ENCODE assay signal across 7 cellular contexts in the genomic region with DNA sequence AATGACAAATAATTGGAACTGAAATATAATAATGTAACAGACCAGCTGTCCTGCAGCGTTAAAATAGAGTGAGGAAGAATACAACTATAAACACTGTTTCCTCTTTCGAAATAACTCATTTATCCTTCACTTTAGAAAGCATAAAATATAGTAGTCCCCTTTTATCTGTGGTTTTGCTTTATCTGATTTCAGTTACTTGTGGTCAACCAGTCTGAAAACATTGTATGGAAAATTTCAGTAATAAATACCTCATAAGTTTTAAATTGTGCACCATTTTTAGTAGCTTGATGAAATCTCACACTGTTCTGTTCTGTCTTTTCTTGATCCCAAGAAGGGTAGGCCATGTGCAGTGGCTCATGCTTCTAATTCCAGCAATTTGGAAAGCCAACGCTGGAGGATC.
DNase-seq lines count a peak whose midpoint lies in the region; ATAC-seq lines count a peak whose summit lies in the region.

No MANE protein-coding gene starts in this region.

- H3K4me1 Mint-ChIP-seq in stimulated activated naive B cell treated with anti-CD40 and anti-IgM and Interleukin-4, amounts not matched to agents 10 μg/mL and 1 μg/mL and 100 μg/mL, for 72 hours, result peaks cover 8 to 15% of the 10 kb centered on the region in 2 donors

- peak; percentile 96 for ATAC-seq in GM19395 (IDR thresholded peaks at IDR 0.05; ENCODE audit: unreplicated experiment)
- ATAC-seq in HG03064 (IDR thresholded peaks at IDR 0.05; ENCODE audit: low read depth, unreplicated experiment), result peak; percentile 66
- peak; percentile 97 to 98 for ATAC-seq in stimulated activated naive B cell treated with anti-CD40 and anti-IgM and Interleukin-4, amounts not matched to agents 10 μg/mL and 1 μg/mL and 100 μg/mL, for 72 hours (replicated peaks)
- ATAC-seq in GM18873 (IDR thresholded peaks at IDR 0.05; ENCODE audit: low FRiP score, unreplicated experiment), result no peak

- H3K27me3 Mint-ChIP-seq in stimulated activated naive B cell treated with anti-CD40 and anti-IgM and Interleukin-4, amounts not matched to agents 10 μg/mL and 1 μg/mL and 100 μg/mL, for 72 hours, result no peaks in the 10 kb centered on the region

- intact Hi-C loops in posterior cingulate gyrus (cut with DNase I), result no loop called here

- H3K36me3 Mint-ChIP-seq in stimulated activated naive B cell treated with anti-CD40 and anti-IgM and Interleukin-4, amounts not matched to agents 10 μg/mL and 1 μg/mL and 100 μg/mL, for 72 hours, result peaks cover 0 to 2% of the 10 kb centered on the region in 2 donors

- DNase-seq in NOMO-1 treated with dmso at 0.1 percent for 144 hours (lab: John Stamatoyannopoulos, UW; ENCODE audit: unreplicated experiment) (peak; percentile 49), posterior cingulate gyrus (no peak), iPS-NIHi7 (ENCODE audit: extremely low spot score) (no peak)
- no peak for DNase-seq in stimulated activated naive B cell treated with anti-CD40 and anti-IgM and Interleukin-4, amounts not matched to agents 10 μg/mL and 1 μg/mL and 100 μg/mL, for 72 hours

- H3K4me3 Mint-ChIP-seq in stimulated activated naive B cell treated with anti-CD40 and anti-IgM and Interleukin-4, amounts not matched to agents 10 μg/mL and 1 μg/mL and 100 μg/mL, for 72 hours, result peak overlapping the region in 1 of 2 donors; percentile 27

- peaks cover 0 to 3% of the 10 kb centered on the region in 2 donors for H3K9me3 Mint-ChIP-seq in stimulated activated naive B cell treated with anti-CD40 and anti-IgM and Interleukin-4, amounts not matched to agents 10 μg/mL and 1 μg/mL and 100 μg/mL, for 72 hours

- peak overlapping the region; percentile 83 for H3K27ac Mint-ChIP-seq in stimulated activated naive B cell treated with anti-CD40 and anti-IgM and Interleukin-4, amounts not matched to agents 10 μg/mL and 1 μg/mL and 100 μg/mL, for 72 hours
